ENCODE assay signal across 15 cellular contexts in genomic region chr1:67627906-67628305, GRCh38. TPM values are rescaled to one million over a fixed set of nuclear protein-coding genes. Genes with fewer than 3 reads are reported as not detected.
A peak's percentile ranks its signal among the peaks of the same experiment; 100 is the strongest.
DNase-seq lines count a peak whose midpoint lies in the region; ATAC-seq and TF ChIP-seq lines count a peak whose summit lies in the region.
"Had no signal": no experiment of that assay in that cellular context is flagged by ENCODE, and none has a peak within 500 bp of the region (broad histone marks: within the 10 kb centered on the region; RNA-seq: fewer than 3 reads in every experiment).

No MANE protein-coding gene starts in this region.

- H3K4me3 Mint-ChIP-seq in osteocyte (ENCODE audit: unreplicated experiment), result no peak overlapping the region
- no peak overlapping the region for H3K4me3 Mint-ChIP-seq in GM23338
- H3K4me3 Mint-ChIP-seq: B cell; CD4-positive, alpha-beta T cell; HFFc6 had no signal

- TF ChIP-seq CTCF in RWPE2 (IDR thresholded peaks at IDR 0.05; ENCODE audit: poor library complexity, severe bottlenecking) (no peak), epithelial cell of esophagus (IDR thresholded peaks at IDR 0.05; ENCODE audit: insufficient read depth, low read depth, low read length, missing control alignments) (no peak), osteocyte (IDR thresholded peaks at IDR 0.05) (no peak), GM23338 (conservative IDR thresholded peaks at IDR 0.05; ENCODE audit: low read depth in 2 of 2) (no peak)

- no peaks in the 10 kb centered on the region for H4K20me1 ChIP-seq in GM23338 (replicated peaks; ENCODE audit: insufficient read depth)

- DNase-seq in M059J (ENCODE audit: low read depth) (peak; percentile 26), RWPE2 (ENCODE audit: low spot score) (no peak), epithelial cell of esophagus (ENCODE audit: low read depth) (peak; percentile 61), osteocyte (ENCODE audit: extremely low spot score, unreplicated experiment) (peak; percentile 42), GM23338 (ENCODE audit: low spot score) (no peak), DMS153 treated with DMSO at 0.1 percent for 48 hours (lab: John Stamatoyannopoulos, UW; ENCODE audit: unreplicated experiment) (no peak)
- no peak for DNase-seq in stimulated activated CD4-positive, alpha-beta T cell treated with anti-CD3 and anti-CD28 coated beads, Interleukin-2, amount 100 ng/mL, for 48 hours
- DNase-seq: C1 segment of cervical spinal cord; CD4-positive, alpha-beta T cell; DMS153; DND-41; GDM1; HFFc6 had no signal

- H3K9me3 Mint-ChIP-seq in osteocyte (ENCODE audit: unreplicated experiment), result peaks cover 15% of the 10 kb centered on the region
- H3K9me3 Mint-ChIP-seq in GM23338, result no peaks in the 10 kb centered on the region
- H3K9me3 Mint-ChIP-seq: CD4-positive, alpha-beta T cell had no signal

- H3K4me1 ChIP-seq in RWPE2 (ENCODE audit: insufficient read depth, poor library complexity, severe bottlenecking) (peaks cover 30% of the 10 kb centered on the region), GM23338 (ENCODE audit: insufficient read depth) (no peaks in the 10 kb centered on the region)
- H3K4me1 ChIP-seq: HAP-1 had no signal

- no peak for ATAC-seq in RWPE2 (ENCODE audit: low read depth)
- no peak for ATAC-seq in GM23338

- no peak overlapping the region for H3K4me3 ChIP-seq in RWPE2 (ENCODE audit: severe bottlenecking)
- no peak overlapping the region for H3K4me3 ChIP-seq in epithelial cell of esophagus (ENCODE audit: low read length)
- no peak overlapping the region for H3K4me3 ChIP-seq in GM23338
- H3K4me3 ChIP-seq: HAP-1 had no signal

- H3K27me3 Mint-ChIP-seq in osteocyte (ENCODE audit: unreplicated experiment), result no peaks in the 10 kb centered on the region
- peaks cover 4% of the 10 kb centered on the region for H3K27me3 Mint-ChIP-seq in GM23338 (ENCODE audit: insufficient read depth, low read depth, poor library complexity)

- H3K79me2 ChIP-seq in GM23338 (replicated peaks; ENCODE audit: insufficient read depth), result no peaks in the 10 kb centered on the region

- H2AFZ ChIP-seq in GM23338, result no peak overlapping the region

- H3K27me3 ChIP-seq in RWPE2 (ENCODE audit: insufficient read depth, poor library complexity, severe bottlenecking) (no peaks in the 10 kb centered on the region), GM23338 (ENCODE audit: insufficient read depth) (no peaks in the 10 kb centered on the region)

- H3K27ac Mint-ChIP-seq in osteocyte (ENCODE audit: unreplicated experiment) (no peak overlapping the region), GM23338 (no peak overlapping the region)
- H3K27ac Mint-ChIP-seq: B cell; CD4-positive, alpha-beta T cell; HFFc6 had no signal

- H3K4me2 ChIP-seq in GM23338, result no peak overlapping the region

- no peaks in the 10 kb centered on the region for H3K9me3 ChIP-seq in RWPE2 (ENCODE audit: severe bottlenecking)
- H3K9me3 ChIP-seq: HAP-1 had no signal

- H3F3A ChIP-seq in GM23338 (replicated peaks; ENCODE audit: low read depth), result no peaks in the 10 kb centered on the region

- H3K36me3 Mint-ChIP-seq in osteocyte (ENCODE audit: unreplicated experiment) (peaks cover 5% of the 10 kb centered on the region), GM23338 (ENCODE audit: low read depth) (no peaks in the 10 kb centered on the region)

- H3K4me1 Mint-ChIP-seq in osteocyte (ENCODE audit: unreplicated experiment) (peaks cover 9% of the 10 kb centered on the region), GM23338 (peaks cover 5% of the 10 kb centered on the region; the same call in 2 of the 3 replicates)
- H3K4me1 Mint-ChIP-seq: B cell had no signal

- no peaks in the 10 kb centered on the region for H3K36me3 ChIP-seq in RWPE2 (ENCODE audit: low read depth)
- H3K36me3 ChIP-seq in GM23338 (ENCODE audit: insufficient read depth), result no peaks in the 10 kb centered on the region
- H3K36me3 ChIP-seq: HAP-1 had no signal

- no peaks in the 10 kb centered on the region for H3K9me2 ChIP-seq in GM23338 (ENCODE audit: insufficient read depth)

- H3K27ac ChIP-seq in RWPE2 (ENCODE audit: poor library complexity, severe bottlenecking) (peak overlapping the region; percentile 56), GM23338 (ENCODE audit: low read depth) (no peak overlapping the region)

TF ChIP-seq in GM23338, 12 proteins besides CTCF, POLR2A, EP300 and RAD21 (continues in another document):
- no peak for TF ChIP-seq NANOG (IDR thresholded peaks at IDR 0.05; ENCODE audit: borderline replicate concordance)
- TF ChIP-seq STAT1 (IDR thresholded peaks at IDR 0.05; ENCODE audit: unreplicated experiment), result no peak
- no peak for TF ChIP-seq POLR2AphosphoS5 (IDR thresholded peaks at IDR 0.05; ENCODE audit: low read depth)
- TF ChIP-seq ZNF462 (CRISPR knock-in tag; IDR thresholded peaks at IDR 0.05), result no peak
- TF ChIP-seq ETS1 (IDR thresholded peaks at IDR 0.05), result no peak
- no peak for TF ChIP-seq EZH2 (IDR thresholded peaks at IDR 0.05; ENCODE audit: low read depth, unreplicated experiment)
- no peak for TF ChIP-seq ZNF331 (CRISPR knock-in tag; IDR thresholded peaks at IDR 0.05; ENCODE audit: low read depth)
- TF ChIP-seq JUNB (IDR thresholded peaks at IDR 0.05; ENCODE audit: unreplicated experiment), result no peak
- no peak for TF ChIP-seq ZNF114 (CRISPR knock-in tag; IDR thresholded peaks at IDR 0.05)
- no peak for TF ChIP-seq CREB1 (CRISPR knock-in tag; IDR thresholded peaks at IDR 0.05; ENCODE audit: low read depth)

RNA-seq across cellular contexts. Expression of gene GADD45A, which starts 57.1 kb away (rescaled TPM):
- 46.6 and 48.8 TPM in 2 replicates for total RNA-seq in M059J (2014; rRNA removed; shearing (Covaris generic))
- 43.3 and 45.3 TPM in 2 replicates for total RNA-seq in osteocyte
- total RNA-seq in GM23338 (2014; rRNA removed; shearing (Covaris generic)), result 25.9 and 30.8 TPM in 2 replicates
- polyA plus RNA-seq in GM23338 (2016; fragmentation: Nextera tagmentation; extraction: Ambion mirVana), result 36.2 and 39.5 TPM in 2 replicates

Comparison
In these comparisons a context has a peak if more than half of its experiments do, and no peak if none do; other contexts are left out.
1. DNase-seq: peak in M059J (single experiment), epithelial cell of esophagus (single experiment) and osteocyte (single experiment); none in RWPE2 (single experiment), stimulated activated CD4-positive, alpha-beta T cell treated with anti-CD3 and anti-CD28 coated beads, Interleukin-2, amount 100 ng/mL, for 48 hours (0 of 2), GM23338 (single experiment) and DMS153 treated with DMSO at 0.1 percent for 48 hours (single experiment).